In the genomic region with DNA sequence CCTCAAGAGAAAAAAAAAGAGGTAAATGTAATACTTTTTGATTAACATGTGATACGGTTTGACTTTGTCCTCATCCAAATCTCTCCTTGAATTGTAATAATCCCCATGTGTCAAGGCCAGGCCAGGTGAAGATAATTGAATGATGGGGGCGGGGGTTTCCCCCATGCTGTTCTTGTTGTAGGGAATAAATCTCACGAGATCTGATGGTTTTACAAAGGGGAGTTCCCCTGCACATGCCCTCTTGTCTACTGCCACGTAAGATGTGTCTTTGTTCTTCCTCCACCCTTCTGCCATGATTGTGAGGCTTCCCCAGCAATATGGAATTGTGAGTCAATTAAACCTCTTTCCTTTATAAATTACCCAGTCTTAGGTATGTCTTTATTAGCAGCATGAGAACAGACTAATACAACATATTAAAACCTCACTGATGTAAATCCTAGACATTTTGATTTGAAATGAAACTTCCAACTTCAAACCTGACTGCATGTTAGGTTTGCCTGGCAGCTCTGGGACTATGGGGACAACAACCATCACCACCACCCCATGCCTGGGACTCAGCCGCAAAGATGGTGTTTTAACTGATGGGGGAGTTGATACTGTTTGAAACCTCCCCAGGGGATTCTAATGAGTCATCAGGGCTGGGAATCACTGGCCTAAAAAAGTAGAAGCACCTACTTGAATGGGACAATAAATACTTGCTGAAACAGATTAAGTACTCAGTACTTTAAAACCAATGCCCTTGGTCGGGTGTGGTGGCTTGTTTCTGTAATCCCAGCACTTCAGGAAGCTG, we compare ENCODE assay signal across 11 cellular contexts. TPM values are rescaled to one million over a fixed set of nuclear protein-coding genes. Genes with fewer than 3 reads are reported as not detected.
A peak's percentile ranks its signal among the peaks of the same experiment; 100 is the strongest.
DNase-seq lines count a peak whose midpoint lies in the region; ATAC-seq and TF ChIP-seq lines count a peak whose summit lies in the region.
"Had no signal": no experiment of that assay in that cellular context is flagged by ENCODE, and none has a peak within 500 bp of the region (broad histone marks: within the 10 kb centered on the region; RNA-seq: fewer than 3 reads in every experiment).

No MANE protein-coding gene starts in this region.

- TF ChIP-seq CTCF in fibroblast of mammary gland (conservative IDR thresholded peaks at IDR 0.05; ENCODE audit: control insufficient read depth, insufficient read depth, low read depth, low read length) (no peak), upper lobe of right lung (IDR thresholded peaks at IDR 0.05) (no peak)

- H3K27me3 ChIP-seq in Karpas-422 (ENCODE audit: low read length) (0 out of 2 replicates have a peak, but pooled peaks cover 3% of the 10 kb centered on the region), upper lobe of right lung (no peaks in the 10 kb centered on the region)

- H3K4me2 ChIP-seq in Karpas-422 (ENCODE audit: low read depth, low read length, poor library complexity, severe bottlenecking): no peak overlapping the region

- H3K36me3 ChIP-seq in Karpas-422 (ENCODE audit: insufficient read depth, low read length): no peaks in the 10 kb centered on the region
- no peaks in the 10 kb centered on the region for H3K36me3 ChIP-seq in upper lobe of right lung

- H3K4me1 ChIP-seq in Karpas-422 (ENCODE audit: low read length) (0 out of 2 replicates have a peak, but pooled peaks cover 3% of the 10 kb centered on the region), upper lobe of right lung (no peaks in the 10 kb centered on the region)

- H3K9me3 ChIP-seq in Karpas-422 (ENCODE audit: low read length) (no peaks in the 10 kb centered on the region), upper lobe of right lung (no peaks in the 10 kb centered on the region)

- intact Hi-C loops in upper lobe of right lung (cut with DNase I): no loop called here

- DNase-seq in activated T-cell treated with anti-CD3 and anti-CD28 coated beads for 24 hours (ENCODE audit: low read depth) (peak; percentile 21), Karpas-422 (peak; percentile 47), fibroblast of mammary gland (ENCODE audit: low read depth) (peak; percentile 48), CD1c-positive myeloid dendritic cell (ENCODE audit: extremely low spot score) (no peak), upper lobe of right lung (no peak)
- DNase-seq in activated T-cell treated with anti-CD3 and anti-CD28 coated beads, Interleukin-2, amount 50 U/mL, for 1 hour: no peak
- peak; percentile 43 for DNase-seq in stimulated activated naive CD8-positive, alpha-beta T cell treated with anti-CD3 and anti-CD28 coated beads, Interleukin-15, Interleukin-2, amounts not matched to agents 100 U/mL and 50 U/mL, for 24 hours
- DNase-seq: NCI-H2029 had no signal

- H3K4me3 ChIP-seq in Karpas-422 (ENCODE audit: low read length): no peak overlapping the region
- H3K4me3 ChIP-seq in fibroblast of mammary gland (ENCODE audit: control insufficient read depth, low read depth, low read length): no peak overlapping the region
- no peak overlapping the region for H3K4me3 ChIP-seq in upper lobe of right lung

- H3K9me2 ChIP-seq in Karpas-422 (replicated peaks; ENCODE audit: insufficient read depth, low read length): no peaks in the 10 kb centered on the region

- no peak overlapping the region for H2AFZ ChIP-seq in Karpas-422 (ENCODE audit: low read length)

- no peaks in the 10 kb centered on the region for H4K20me1 ChIP-seq in Karpas-422 (ENCODE audit: insufficient read depth, low read depth, low read length)

- peak; percentile 82 for ATAC-seq in stimulated activated naive CD8-positive, alpha-beta T cell treated with anti-CD3 and anti-CD28 coated beads, Interleukin-15, Interleukin-2, amounts not matched to agents 100 U/mL and 50 U/mL, for 24 hours
- ATAC-seq in upper lobe of right lung (no peak), HG03521 (IDR thresholded peaks at IDR 0.05; ENCODE audit: unreplicated experiment) (no peak)
- ATAC-seq: left lobe of liver had no signal

- no peak overlapping the region for H3K27ac ChIP-seq in Karpas-422 (ENCODE audit: low read length)
- H3K27ac ChIP-seq in upper lobe of right lung: no peak overlapping the region
- H3K27ac ChIP-seq: VCaP had no signal

- H3K79me2 ChIP-seq in Karpas-422 (ENCODE audit: low read length): no peaks in the 10 kb centered on the region

- H3K9ac ChIP-seq in Karpas-422 (ENCODE audit: low read length): no peak overlapping the region

RNA-seq across cellular contexts. Expression of a gene that starts 32.8 kb away (rescaled TPM):
- total RNA-seq in Karpas-422 (2014; rRNA removed; shearing (Covaris generic); ENCODE audit: low replicate concordance): 30.7 and 42.0 TPM in 2 replicates
- total RNA-seq in upper lobe of right lung: 125 TPM

Comparison
In these comparisons a context has a peak if more than half of its experiments do, and no peak if none do; other contexts are left out.
1. DNase-seq: peak in activated T-cell treated with anti-CD3 and anti-CD28 coated beads for 24 hours (single experiment), Karpas-422 (single experiment), fibroblast of mammary gland (single experiment) and stimulated activated naive CD8-positive, alpha-beta T cell treated with anti-CD3 and anti-CD28 coated beads, Interleukin-15, Interleukin-2, amounts not matched to agents 100 U/mL and 50 U/mL, for 24 hours (single experiment); none in activated T-cell treated with anti-CD3 and anti-CD28 coated beads, Interleukin-2, amount 50 U/mL, for 1 hour (single experiment), CD1c-positive myeloid dendritic cell (single experiment) and upper lobe of right lung (single experiment).